ENCODE assay signal across 14 cellular contexts in genomic region chr6:155629652-155630051, GRCh38.
DNase-seq lines count a peak whose midpoint lies in the region; ATAC-seq, FAIRE-seq and TF ChIP-seq lines count a peak whose summit lies in the region.
"Had no signal": no experiment of that assay in that cellular context is flagged by ENCODE, and none has a peak within 500 bp of the region (broad histone marks: within the 10 kb centered on the region; RNA-seq: fewer than 3 reads in every experiment).

No MANE protein-coding gene starts in this region.

- H3K4me2 ChIP-seq in GM12878 (ENCODE audit: control insufficient read depth, insufficient read depth) (no peak overlapping the region), neuronal stem cell (ENCODE audit: insufficient read depth, low read length, poor library complexity, severe bottlenecking) (no peak overlapping the region)

- H3K18ac ChIP-seq in neuronal stem cell (ENCODE audit: low read length), result no peak overlapping the region

- no peak for TF ChIP-seq EP300 in GM12878 (IDR thresholded peaks at IDR 0.05; ENCODE audit: borderline replicate concordance in 1 of 2, control insufficient read depth in 1 of 2, low read depth in 2 of 2, low read length in 2 of 2)

- no peak overlapping the region for H3K4me3 ChIP-seq in HEK293 (ENCODE audit: low read depth, low read length)
- no peak overlapping the region for H3K4me3 ChIP-seq in GM12878
- peak overlapping the region in 1 of 2 donors; percentile 55 for H3K4me3 ChIP-seq in neuronal stem cell (ENCODE audit: low read length in 2 of 2)
- H3K4me3 ChIP-seq: HAP-1 had no signal

- H3K27me3 ChIP-seq in GM12878 (replicated peaks in 1 of 2; ENCODE audit: control insufficient read depth in 2 of 2, insufficient read depth in 2 of 2, low read length in 1 of 2), result no peaks in the 10 kb centered on the region
- peaks cover 0 to 3% (median 0%) of the 10 kb centered on the region in 3 experiments for H3K27me3 ChIP-seq in neuronal stem cell (ENCODE audit: control insufficient read depth in 3 of 3, insufficient read depth in 3 of 3, low read depth in 1 of 3, low read length in 3 of 3)

- no peak overlapping the region for H2AK5ac ChIP-seq in neuronal stem cell (ENCODE audit: low read depth, low read length)

- no peak overlapping the region for H2BK15ac ChIP-seq in neuronal stem cell (ENCODE audit: low read length)

- POLR2A ChIA-PET in HEK293 (lab: Yijun Ruan, JAX) (no interaction called here), GM12878 (lab: Charles Lee) (no interaction called here)

- H3K27ac ChIP-seq in HEK293 (ENCODE audit: extremely low read depth, low read depth, low read length) (no peak overlapping the region), GM12878 (ENCODE audit: control insufficient read depth, insufficient read depth) (no peak overlapping the region), neuronal stem cell (replicated peaks; ENCODE audit: low read length) (no peak overlapping the region)

- no peak overlapping the region for H3K9ac ChIP-seq in GM12878 (ENCODE audit: control insufficient read depth, insufficient read depth, low read length)
- peak overlapping the region; percentile 72 for H3K9ac ChIP-seq in neuronal stem cell (ENCODE audit: low read depth, low read length, poor library complexity)

- FAIRE-seq in GM12892 (lab: Jason Lieb, UNC) (peak; percentile 90), GM12878 (lab: Jason Lieb, UNC) (no peak)
- FAIRE-seq: A204.1 had no signal

- H3K36me3 ChIP-seq in HEK293 (ENCODE audit: control insufficient read depth in 2 of 2, insufficient read depth in 1 of 2, low read length in 2 of 2) (no peaks in the 10 kb centered on the region), GM12878 (ENCODE audit: control insufficient read depth in 2 of 2, insufficient read depth in 2 of 2, low read length in 1 of 2) (no peaks in the 10 kb centered on the region), neuronal stem cell (replicated peaks in 1 of 2; ENCODE audit: control insufficient read depth in 2 of 2, insufficient read depth in 2 of 2, low read length in 2 of 2) (peaks cover 0 to 2% of the 10 kb centered on the region in 2 donors)
- H3K36me3 ChIP-seq: HAP-1 had no signal

- intact Hi-C loops in GM12878 (cut with micrococcal nuclease; ENCODE audit: unreplicated experiment), result no loop called here

- no peak overlapping the region for H2BK5ac ChIP-seq in neuronal stem cell (ENCODE audit: low read length)

- CTCF ChIA-PET in HEK293 (lab: Yijun Ruan, JAX) (no interaction called here), GM12878 (lab: Yijun Ruan, JAX) (no interaction called here)

- RAD21 ChIA-PET in GM12878 (lab: Charles Lee; ENCODE audit: unreplicated experiment), result no interaction called here

- H3K23ac ChIP-seq in neuronal stem cell (ENCODE audit: low read depth, low read length, poor library complexity), result no peak overlapping the region

- 50% methylated on average over 6 of the region's 6 CpGs for WGBS in GM12878 (ENCODE audit: insufficient coverage, insufficient replicate concordance, low lambda C conversion rate, missing lambda C conversion rate)
- no CpG with 5 or more reads among the region's 6 CpGs for WGBS in neuronal stem cell (ENCODE audit: extremely low coverage in 2 of 2, insufficient read length in 2 of 2, insufficient replicate concordance in 1 of 2), 2 donors

- ATAC-seq in GM12878 (no peak), HG03439 (IDR thresholded peaks at IDR 0.05; ENCODE audit: unreplicated experiment) (no peak)

- in situ Hi-C loops in GM12878 (cut with MboI), result no loop called here

- peak overlapping the region; percentile 22 for H3K14ac ChIP-seq in neuronal stem cell (ENCODE audit: low read length)

- H3K4me1 ChIP-seq in HEK293 (ENCODE audit: control insufficient read depth, insufficient read depth, low read length) (no peaks in the 10 kb centered on the region), GM12878 (ENCODE audit: control insufficient read depth, insufficient read depth, low read length) (no peaks in the 10 kb centered on the region), neuronal stem cell (ENCODE audit: control insufficient read depth in 2 of 2, insufficient read depth in 1 of 2, low read depth in 1 of 2, low read length in 2 of 2) (peaks cover 0 to 2% of the 10 kb centered on the region in 2 donors)
- H3K4me1 ChIP-seq: HAP-1 had no signal

- no peak for TF ChIP-seq CTCF in HEK293 (tag by site-specific recombination; IDR thresholded peaks at IDR 0.05)
- TF ChIP-seq CTCF in GM12878 (IDR thresholded peaks at IDR 0.05 in 2 of 3, conservative IDR thresholded peaks at IDR 0.05 in 1 of 3; ENCODE audit: control insufficient read depth in 2 of 3, extremely low read depth in 1 of 3, insufficient read depth in 1 of 3, low read depth in 3 of 3, low read length in 3 of 3), result no peak

- DNase-seq in GM12892 (ENCODE audit: insufficient read length), result no peak
- DNase-seq in GM12878 (ENCODE audit: low read depth, low spot score), result no peak
- DNase-seq in neuronal stem cell (ENCODE audit: low spot score), result no peak
- DNase-seq in globus pallidus (ENCODE audit: low spot score), result no peak
- DNase-seq in NCI-H1417 treated with DMSO at 0.1 percent for 48 hours (lab: John Stamatoyannopoulos, UW), result no peak
- DNase-seq: C1 segment of cervical spinal cord; Calu3; CD4-positive, alpha-beta T cell; DMS 273 treated with DMSO at 0.1 percent for 48 hours; GOT3 had no signal

- H3K79me2 ChIP-seq in GM12878 (ENCODE audit: control insufficient read depth, insufficient read depth, low read length), result no peaks in the 10 kb centered on the region

- H2AFZ ChIP-seq in GM12878 (ENCODE audit: control insufficient read depth, low read depth, low read length) (no peak overlapping the region), neuronal stem cell (ENCODE audit: low read length) (no peak overlapping the region)

- BruUV-seq in GM12878 (replicated peaks; lab: Mats Ljungman, UMichigan), result no TSS peak

- no peak for TF ChIP-seq POLR2A in GM12892 (IDR thresholded peaks at IDR 0.05; ENCODE audit: low read depth, low read length)
- TF ChIP-seq POLR2A in GM12878 (IDR thresholded peaks at IDR 0.05; ENCODE audit: low read depth, low read length), result no peak

- SMC1A ChIA-PET in GM12878 (lab: Charles Lee; ENCODE audit: uncharacterized antibody, unreplicated experiment), result no interaction called here

- no peaks in the 10 kb centered on the region for H3K9me3 ChIP-seq in HEK293 (ENCODE audit: control insufficient read depth, insufficient read depth, low read depth, low read length)
- H3K9me3 ChIP-seq in GM12878 (replicated peaks; ENCODE audit: control insufficient read depth, insufficient read depth, low read length), result no peaks in the 10 kb centered on the region
- H3K9me3 ChIP-seq in neuronal stem cell (replicated peaks in 1 of 2; ENCODE audit: control insufficient read depth in 2 of 2, insufficient read depth in 1 of 2, low read depth in 1 of 2, low read length in 2 of 2), result peaks cover 0 to 3% of the 10 kb centered on the region in 2 donors
- H3K9me3 ChIP-seq: HAP-1 had no signal

- H3K79me1 ChIP-seq in neuronal stem cell (ENCODE audit: low read depth, low read length), result no peaks in the 10 kb centered on the region

- no peak overlapping the region for H2BK120ac ChIP-seq in neuronal stem cell (ENCODE audit: low read depth, low read length)

- peak overlapping the region; percentile 17 for H3K4ac ChIP-seq in neuronal stem cell (ENCODE audit: low read length)

- peak overlapping the region; percentile 22 for H4K91ac ChIP-seq in neuronal stem cell (ENCODE audit: low read depth, low read length, poor library complexity)

- H4K8ac ChIP-seq in neuronal stem cell (ENCODE audit: low read depth, low read length), result peak overlapping the region; percentile 50

- no peak overlapping the region for H2BK12ac ChIP-seq in neuronal stem cell (ENCODE audit: low read length)

- TF ChIP-seq RAD21 in GM12878 (IDR thresholded peaks at IDR 0.05; ENCODE audit: insufficient read depth, low read depth, low read length), result no peak

- H4K20me1 ChIP-seq in GM12878 (ENCODE audit: control insufficient read depth, insufficient read depth), result no peaks in the 10 kb centered on the region

TF ChIP-seq in HEK293, 187 proteins besides CTCF, POLR2A, EP300 and RAD21 (continues in another document):
- TF ChIP-seq ZIC2 (tag by site-specific recombination; IDR thresholded peaks at IDR 0.05) (no peak), FEZF1 (tag by site-specific recombination; IDR thresholded peaks at IDR 0.05) (no peak), ZNF488 (tag by site-specific recombination; IDR thresholded peaks at IDR 0.05) (0 out of 2 replicates have a peak, but pooled peaks have one; percentile 14)

TF ChIP-seq in GM12878, 131 proteins besides CTCF, POLR2A, EP300 and RAD21:
- TF ChIP-seq NR2C2 (IDR thresholded peaks at IDR 0.05; ENCODE audit: borderline replicate concordance, control insufficient read depth, insufficient read length, low read depth) (peak; percentile 11), ATF7 (IDR thresholded peaks at IDR 0.05; ENCODE audit: low read depth) (no peak)
TF ChIP-seq in GM12878: peak in this region for 1.
